ENCODE assay signal across 8 cellular contexts in the genomic region with DNA sequence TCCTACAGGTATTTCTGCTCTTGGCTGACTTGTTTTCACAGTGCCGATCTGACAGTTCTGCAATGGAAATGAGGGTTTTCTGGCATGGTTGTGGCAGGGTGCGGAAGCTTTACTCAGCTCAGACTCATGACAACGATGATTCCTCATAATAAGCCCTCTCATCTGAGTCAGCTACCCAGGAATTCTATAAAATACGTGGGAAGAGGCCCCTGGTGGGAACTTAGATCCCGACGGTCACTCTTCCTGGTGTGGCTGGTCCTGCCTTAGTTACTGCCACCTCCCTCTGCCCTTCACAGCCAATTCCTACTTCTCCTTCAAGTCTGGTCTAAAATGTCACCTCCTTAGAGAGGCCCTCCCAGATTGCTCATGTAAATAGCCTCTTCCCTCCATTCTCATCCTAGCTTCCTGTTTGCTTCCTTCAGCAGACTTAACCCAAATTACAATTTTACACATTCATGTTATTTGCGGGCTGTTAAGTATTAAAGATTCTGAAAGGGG.
DNase-seq lines count a peak whose midpoint lies in the region; ATAC-seq and TF ChIP-seq lines count a peak whose summit lies in the region.

No MANE protein-coding gene starts in this region.

- DNase-seq in Daoy (ENCODE audit: low read depth): peak; percentile 94
- DNase-seq in SW 1271 (lab: John Stamatoyannopoulos, UW): peak; percentile 14 to 62
- DNase-seq in foreskin keratinocyte: peak; percentile 97 to 99
- DNase-seq in psoas muscle: no peak
- DNase-seq in NCI-H2171 treated with DMSO at 0.1 percent for 48 hours (lab: John Stamatoyannopoulos, UW): no peak
- no peak for DNase-seq in ureter (ENCODE audit: low spot score)

- WGBS in psoas muscle, 3 donors: 51 to 56% (median 55%) methylated on average over 7 of the region's 7 CpGs

- peak overlapping the region; percentile 96 for H3K27ac ChIP-seq in foreskin keratinocyte
- peak overlapping the region; percentile 52 for H3K27ac ChIP-seq in psoas muscle

- no peaks in the 10 kb centered on the region for H3K27me3 ChIP-seq in foreskin keratinocyte
- peaks cover 0 to 9% (median 2%) of the 10 kb centered on the region in 3 donors for H3K27me3 ChIP-seq in psoas muscle (ENCODE audit: insufficient read depth in 3 of 3, low read length in 2 of 3)

- ATAC-seq in foreskin keratinocyte (peak; percentile 84), psoas muscle (peak in 2 of 4 donors; percentile 11 to 31), HG03432 (IDR thresholded peaks at IDR 0.05; ENCODE audit: unreplicated experiment) (no peak), HG02938 (IDR thresholded peaks at IDR 0.05; ENCODE audit: unreplicated experiment) (no peak)

- H3K4me1 ChIP-seq in foreskin keratinocyte (peaks cover 14% of the 10 kb centered on the region), psoas muscle (no peaks in the 10 kb centered on the region)

- H3K36me3 ChIP-seq in psoas muscle (ENCODE audit: insufficient read depth in 1 of 2, low read depth in 1 of 2): no peaks in the 10 kb centered on the region

- H3K4me3 ChIP-seq in psoas muscle: no peak overlapping the region

- TF ChIP-seq CTCF in foreskin keratinocyte (conservative IDR thresholded peaks at IDR 0.05): peak; percentile 16
- no peak for TF ChIP-seq CTCF in psoas muscle (IDR thresholded peaks at IDR 0.05)

- no peaks in the 10 kb centered on the region for H3K9me3 ChIP-seq in psoas muscle

- intact Hi-C loops in psoas muscle (cut with DNase I): no loop called here

Comparison
In these comparisons a context has a peak if more than half of its experiments do, and no peak if none do; other contexts are left out.
1. DNase-seq: peak in Daoy (single experiment), SW 1271 (2 of 2) and foreskin keratinocyte (2 of 2); none in psoas muscle (0 of 2), NCI-H2171 treated with DMSO at 0.1 percent for 48 hours (single experiment) and ureter (single experiment).